ENCODE assay signal across 8 cellular contexts in genomic region chr19:7533281-7533819, GRCh38. TPM values are rescaled to one million over a fixed set of nuclear protein-coding genes. Genes with fewer than 3 reads are reported as not detected.
A peak's percentile ranks its signal among the peaks of the same experiment; 100 is the strongest.
DNase-seq lines count a peak whose midpoint lies in the region; ATAC-seq and TF ChIP-seq lines count a peak whose summit lies in the region.

No MANE protein-coding gene starts in this region.

- no peaks in the 10 kb centered on the region for H4K20me1 ChIP-seq in KMS-11 (ENCODE audit: insufficient read depth)

- no peaks in the 10 kb centered on the region for H3K4me1 ChIP-seq in A673 (ENCODE audit: insufficient read depth, low read length, poor library complexity, severe bottlenecking)
- peaks cover 4% of the 10 kb centered on the region for H3K4me1 ChIP-seq in KMS-11 (ENCODE audit: low read depth, poor library complexity, severe bottlenecking)

- CTCF ChIA-PET in A673 (lab: Charles Lee): no interaction called here

- H3K36me3 Mint-ChIP-seq in stimulated activated memory B cell treated with anti-CD40 and anti-IgM and Interleukin-4, amounts not matched to agents 10 μg/mL and 1 μg/mL and 100 μg/mL, for 72 hours: peaks cover 26% of the 10 kb centered on the region

- H3K4me1 Mint-ChIP-seq in stimulated activated memory B cell treated with anti-CD40 and anti-IgM and Interleukin-4, amounts not matched to agents 10 μg/mL and 1 μg/mL and 100 μg/mL, for 72 hours: peaks cover 36% of the 10 kb centered on the region

- H3K27me3 ChIP-seq in A673 (replicated peaks; ENCODE audit: insufficient read depth, low read depth, low read length, poor library complexity) (no peaks in the 10 kb centered on the region), KMS-11 (ENCODE audit: insufficient read depth, low read depth) (no peaks in the 10 kb centered on the region)

- H3K4me3 ChIP-seq in A673 (ENCODE audit: low read depth, low read length, poor library complexity, severe bottlenecking) (peak overlapping the region; percentile 73), KMS-11 (IDR thresholded peaks at IDR 0.05; ENCODE audit: insufficient read depth, low read depth, low read length) (no peak overlapping the region)

- POLR2A ChIA-PET in A673 (lab: Charles Lee; ENCODE audit: low non-redundant PET): no interaction called here

- peak overlapping the region; percentile 30; the same call in 1 of the 2 replicates for H3K9ac ChIP-seq in KMS-11

- H2AFZ ChIP-seq in KMS-11 (ENCODE audit: low read depth): peak overlapping the region; percentile 90

- peak overlapping the region; percentile 95 for H3K4me3 Mint-ChIP-seq in stimulated activated memory B cell treated with anti-CD40 and anti-IgM and Interleukin-4, amounts not matched to agents 10 μg/mL and 1 μg/mL and 100 μg/mL, for 72 hours

- no peaks in the 10 kb centered on the region for H3K9me3 Mint-ChIP-seq in stimulated activated memory B cell treated with anti-CD40 and anti-IgM and Interleukin-4, amounts not matched to agents 10 μg/mL and 1 μg/mL and 100 μg/mL, for 72 hours

- no peaks in the 10 kb centered on the region for H3K9me3 ChIP-seq in A673 (ENCODE audit: low read depth, low read length, poor library complexity, severe bottlenecking)

- H3K27ac ChIP-seq in A673 (ENCODE audit: low read depth, low read length, poor library complexity, severe bottlenecking): peak overlapping the region; percentile 87
- no peak overlapping the region for H3K27ac ChIP-seq in KMS-11
- peak overlapping the region; percentile 97 for H3K27ac ChIP-seq in caudate nucleus (ENCODE audit: low read depth, low read length)

- DNase-seq in A673 (ENCODE audit: low spot score) (peak; percentile 64), caudate nucleus (lab: John Stamatoyannopoulos, UW) (peak in 36 of 61 donors; percentile 9 to 73 (median 32)), left colon (peak; percentile 71 to 77), AML-193 (lab: John Stamatoyannopoulos, UW) (no peak), DMS 273 treated with DMSO at 0.1 percent for 48 hours (lab: John Stamatoyannopoulos, UW) (no peak)

- H3K27me3 Mint-ChIP-seq in stimulated activated memory B cell treated with anti-CD40 and anti-IgM and Interleukin-4, amounts not matched to agents 10 μg/mL and 1 μg/mL and 100 μg/mL, for 72 hours: no peaks in the 10 kb centered on the region

- peak overlapping the region; percentile 51 for H3K4me2 ChIP-seq in KMS-11

- intact Hi-C loops in A673 (cut with micrococcal nuclease; ENCODE audit: unreplicated experiment) (loop anchor here (10.0 kb wide), 1 partner anchor 139 kb away; no protein-coding TSS in a partner anchor), left colon (cut with DNase I, micrococcal nuclease) (loop anchor here in 1 of 2 donors (10.0 kb wide), 1 partner anchor 179 kb away; no protein-coding TSS in a partner anchor)

- TF ChIP-seq CTCF in A673 (conservative IDR thresholded peaks at IDR 0.05; ENCODE audit: low read depth, low read length) (no peak), KMS-11 (conservative IDR thresholded peaks at IDR 0.05; ENCODE audit: low read depth, low read length) (no peak)

- peak overlapping the region; percentile 90 for H3K27ac Mint-ChIP-seq in stimulated activated memory B cell treated with anti-CD40 and anti-IgM and Interleukin-4, amounts not matched to agents 10 μg/mL and 1 μg/mL and 100 μg/mL, for 72 hours

- no peaks in the 10 kb centered on the region for H3K79me2 ChIP-seq in KMS-11 (ENCODE audit: insufficient read depth, low read depth)

- H3K36me3 ChIP-seq in A673 (ENCODE audit: insufficient read depth, low read length, poor library complexity, severe bottlenecking): no peaks in the 10 kb centered on the region
- H3K36me3 ChIP-seq in KMS-11 (ENCODE audit: insufficient read depth): no peaks in the 10 kb centered on the region

- no TSS peak for BruUV-seq in A673 (replicated peaks; lab: Mats Ljungman, UMichigan)

- ATAC-seq in left colon (peak; percentile 28), GM18909 (IDR thresholded peaks at IDR 0.05; ENCODE audit: poor library complexity, unreplicated experiment) (no peak)
- ATAC-seq in stimulated activated memory B cell treated with anti-CD40 and anti-IgM and Interleukin-4, amounts not matched to agents 10 μg/mL and 1 μg/mL and 100 μg/mL, for 72 hours: no peak

RNA-seq across cellular contexts. Expression of gene PNPLA6, which starts 2.2 kb away (rescaled TPM):
- total RNA-seq in A673 (2021) (70.4 and 73.9 TPM in 2 replicates), left colon (100 to 1,000 TPM in 1 of 2 donors, 10 to 100 TPM in 1; 87.8 to 107 TPM)

RNA-seq across cellular contexts. Expression of gene MCOLN1, which starts 10.9 kb away (rescaled TPM):
- total RNA-seq in A673 (2021) (25.7 and 28.4 TPM in 2 replicates), left colon (10 to 100 TPM; 22.2 to 31.6 TPM)

RNA-seq across cellular contexts. Expression of gene ZNF358, which starts 17.4 kb away (rescaled TPM):
- total RNA-seq in A673 (2021) (44.1 and 48.2 TPM in 2 replicates), left colon (10 to 100 TPM; 37.8 to 56.2 TPM)

RNA-seq across cellular contexts. Expression of gene PEX11G, which starts 44.5 kb away (rescaled TPM):
- total RNA-seq in A673 (2021): 1.1 and 1.9 TPM in 2 replicates
- total RNA-seq in left colon: 10 to 100 TPM in 1 of 2 donors, 1 to 10 TPM in 1; 9.0 to 10.8 TPM

Comparison
In these comparisons a context has a peak if more than half of its experiments do, and no peak if none do; other contexts are left out.
1. DNase-seq: peak in A673 (single experiment), caudate nucleus (36 of 61) and left colon (2 of 2); none in AML-193 (0 of 2) and DMS 273 treated with DMSO at 0.1 percent for 48 hours (single experiment).